ENCODE assay signal across 1 cellular context in genomic region chr1:187630653-187631380, GRCh38.
TF ChIP-seq lines count a peak whose summit lies in the region.

No MANE protein-coding gene starts in this region.

TF ChIP-seq in GM23338, 12 proteins besides CTCF, POLR2A, EP300 and RAD21 (continued from another document):
- TF ChIP-seq ZNF462 (CRISPR knock-in tag; IDR thresholded peaks at IDR 0.05) (no peak), ZNF114 (CRISPR knock-in tag; IDR thresholded peaks at IDR 0.05) (no peak), EZH2phosphoT487 (IDR thresholded peaks at IDR 0.05; ENCODE audit: unreplicated experiment) (no peak), ETS1 (IDR thresholded peaks at IDR 0.05) (no peak), EZH2 (IDR thresholded peaks at IDR 0.05; ENCODE audit: low read depth, unreplicated experiment) (no peak)
